Comparison of ENCODE assay signal across 29 cellular contexts in genomic region chr10:89829262-89829886, GRCh38.
"Had no signal": no experiment of that assay in that cellular context is flagged by ENCODE, and none has a peak within 500 bp of the region (broad histone marks: within the 10 kb centered on the region; RNA-seq: fewer than 3 reads in every experiment).

No MANE protein-coding gene starts in this region.

- H3K9me3 ChIP-seq: ascending aorta had no signal

- H3K4me1 ChIP-seq: ascending aorta had no signal

- H3K27me3 ChIP-seq: ascending aorta, cardiac muscle cell had no signal

- ATAC-seq: activated CD8-positive, alpha-beta memory T cell treated with anti-CD3 and anti-CD28 coated beads, Interleukin-2, amount 10 ng/mL, durations not matched to agents 7 days and 5 days; activated CD8-positive, alpha-beta T cell treated with anti-CD3 and anti-CD28 coated beads, Interleukin-2, amount 10 ng/mL, durations not matched to agents 7 days and 5 days; activated naive CD8-positive, alpha-beta T cell treated with anti-CD3 and anti-CD28 coated beads, Interleukin-2, amount 50 U/mL, for 24 hours had no signal

- FAIRE-seq: bronchial epithelial cell, TTC549 had no signal

- H3K4me3 ChIP-seq: ascending aorta, cardiac muscle cell had no signal

- H3K27ac ChIP-seq: ascending aorta, cardiac muscle cell, VCaP had no signal

- H3K36me3 ChIP-seq: ascending aorta, cardiac muscle cell had no signal

- DNase-seq: activated B cell treated with CpG ODN at 0.5 μM for 24 hours; activated CD4-positive, alpha-beta memory T cell treated with anti-CD3 and anti-CD28 coated beads, Interleukin-2, amount 10 ng/mL, durations not matched to agents 7 days and 5 days; activated CD4-positive, alpha-beta T cell treated with anti-CD3 and anti-CD28 coated beads for 4 hours; activated CD4-positive, alpha-beta T cell treated with anti-CD3 and anti-CD28 coated beads, Interleukin-2, amount 10 ng/mL, durations not matched to agents 24 days and 14 days; activated CD4-positive, alpha-beta T cell treated with anti-CD3 and anti-CD28 coated beads, Interleukin-2, amount 50 U/mL, for 1 hour; activated CD4-positive, alpha-beta T cell treated with anti-CD3 and anti-CD28 coated beads, Interleukin-2, amount 50 U/mL, for 4 hours; activated CD8-positive, alpha-beta memory T cell treated with anti-CD3 and anti-CD28 coated beads for 24 hours; activated CD8-positive, alpha-beta memory T cell treated with anti-CD3 and anti-CD28 coated beads, Interleukin-2, amount 10 ng/mL, durations not matched to agents 7 days and 5 days; activated CD8-positive, alpha-beta memory T cell treated with anti-CD3 and anti-CD28 coated beads, Interleukin-2, amount 50 U/mL, for 48 hours; activated CD8-positive, alpha-beta T cell treated with anti-CD3 and anti-CD28 coated beads, Interleukin-2, amount 10 ng/mL, durations not matched to agents 7 days and 5 days; activated effector memory CD4-positive, alpha-beta T cell treated with Interleukin-2 at 50 U/mL for 16 hours; activated gamma-delta T cell; activated naive CD4-positive, alpha-beta T cell treated with anti-CD3 and anti-CD28 coated beads, Interleukin-2, amount 10 ng/mL, durations not matched to agents 7 days and 5 days; activated naive CD4-positive, alpha-beta T cell treated with Interleukin-2 at 50 U/mL for 16 hours; activated naive CD8-positive, alpha-beta T cell treated with anti-CD3 and anti-CD28 coated beads, Interleukin-2, amount 10 ng/mL, durations not matched to agents 7 days and 5 days; activated naive CD8-positive, alpha-beta T cell treated with anti-CD3 and anti-CD28 coated beads, Interleukin-2, amount 50 U/mL, for 24 hours; activated T-cell treated with anti-CD3 and anti-CD28 coated beads, Interleukin-2, amount 50 U/mL, for 24 hours; activated T-cell treated with anti-CD3 and anti-CD28 coated beads, Interleukin-2, amount 50 U/mL, for 48 hours; anterior cingulate cortex; caudate nucleus; cerebellar nuclear complex; T-helper 1 cell; T-helper 2 cell; T-helper 9 cell had no signal
